Comparison of ENCODE assay signal across 9 cellular contexts in genomic region chrX:37905436-37906147, GRCh38. TPM values are rescaled to one million over a fixed set of nuclear protein-coding genes. Genes with fewer than 3 reads are reported as not detected.
A peak's percentile ranks its signal among the peaks of the same experiment; 100 is the strongest.
DNase-seq lines count a peak whose midpoint lies in the region; ATAC-seq and TF ChIP-seq lines count a peak whose summit lies in the region.
"Had no signal": no experiment of that assay in that cellular context is flagged by ENCODE, and none has a peak within 500 bp of the region (broad histone marks: within the 10 kb centered on the region; RNA-seq: fewer than 3 reads in every experiment).

No MANE protein-coding gene starts in this region.

- no peaks in the 10 kb centered on the region; the same call in 2 of the 3 replicates for H3K4me1 Mint-ChIP-seq in GM23338
- H3K4me1 Mint-ChIP-seq in naive thymus-derived CD8-positive, alpha-beta T cell = peaks cover 0 to 5% (median 0%) of the 10 kb centered on the region in 4 donors
- H3K4me1 Mint-ChIP-seq: natural killer cell had no signal

- ATAC-seq in GM23338 (peak; percentile 96), GM21825 (IDR thresholded peaks at IDR 0.05; ENCODE audit: unreplicated experiment) (no peak), HG03565 (IDR thresholded peaks at IDR 0.05; ENCODE audit: unreplicated experiment) (no peak)
- ATAC-seq in naive thymus-derived CD8-positive, alpha-beta T cell = peak; percentile 25 to 52

- H3K27ac ChIP-seq in GM23338 (ENCODE audit: low read depth) = no peak overlapping the region
- no peak overlapping the region for H3K27ac ChIP-seq in dorsolateral prefrontal cortex

- POLR2A ChIA-PET in naive thymus-derived CD8-positive, alpha-beta T cell (lab: Charles Lee) = no interaction called here

- H3K4me3 Mint-ChIP-seq in GM23338 = peak overlapping the region; percentile 78
- H3K4me3 Mint-ChIP-seq in naive thymus-derived CD8-positive, alpha-beta T cell = peak overlapping the region in 3 of 10 donors; percentile 33 to 63 (median 47)
- H3K4me3 Mint-ChIP-seq: natural killer cell had no signal

- H3K4me1 ChIP-seq in GM23338 (ENCODE audit: insufficient read depth) = no peaks in the 10 kb centered on the region

- H3K27ac Mint-ChIP-seq in GM23338 = no peak overlapping the region
- H3K27ac Mint-ChIP-seq in naive thymus-derived CD8-positive, alpha-beta T cell = no peak overlapping the region
- H3K27ac Mint-ChIP-seq: natural killer cell had no signal

- no peaks in the 10 kb centered on the region for H4K20me1 ChIP-seq in GM23338 (replicated peaks; ENCODE audit: insufficient read depth)

- DNase-seq in GM23338 (ENCODE audit: low spot score) (peak; percentile 70), NCI-H345 treated with DMSO at 0.1 percent for 48 hours (lab: John Stamatoyannopoulos, UW; ENCODE audit: unreplicated experiment) (peak; percentile 38), dorsolateral prefrontal cortex (peak in 2 of 10 donors; percentile 25 to 41), SW 1271 (lab: John Stamatoyannopoulos, UW) (no peak)
- DNase-seq in naive thymus-derived CD8-positive, alpha-beta T cell = peak in 4 of 10 donors; percentile 0 to 17 (median 4)
- DNase-seq in activated effector memory CD4-positive, alpha-beta T cell treated with anti-CD3 and anti-CD28 coated beads, Interleukin-2, amount 50 U/mL, for 16 hours = no peak
- DNase-seq: natural killer cell had no signal

- no peaks in the 10 kb centered on the region for H3K9me3 Mint-ChIP-seq in GM23338
- peaks cover 0 to 4% (median 0%) of the 10 kb centered on the region in 9 donors for H3K9me3 Mint-ChIP-seq in naive thymus-derived CD8-positive, alpha-beta T cell

- H3K4me3 ChIP-seq in GM23338 = peak overlapping the region; percentile 58
- peak overlapping the region in 45 of 59 donors; percentile 2 to 51 (median 27) for H3K4me3 ChIP-seq in dorsolateral prefrontal cortex

- H3K36me3 ChIP-seq in GM23338 (ENCODE audit: insufficient read depth) = no peaks in the 10 kb centered on the region

- no peaks in the 10 kb centered on the region for H3K36me3 Mint-ChIP-seq in GM23338 (ENCODE audit: low read depth)
- H3K36me3 Mint-ChIP-seq in naive thymus-derived CD8-positive, alpha-beta T cell = peaks cover 0 to 5% (median 0%) of the 10 kb centered on the region in 3 donors
- H3K36me3 Mint-ChIP-seq: natural killer cell had no signal

- no peaks in the 10 kb centered on the region for H3K27me3 Mint-ChIP-seq in GM23338 (ENCODE audit: insufficient read depth, low read depth, poor library complexity)
- peaks cover 9 to 21% (median 20%) of the 10 kb centered on the region in 5 donors for H3K27me3 Mint-ChIP-seq in naive thymus-derived CD8-positive, alpha-beta T cell

- no peaks in the 10 kb centered on the region for H3F3A ChIP-seq in GM23338 (replicated peaks; ENCODE audit: low read depth)

- H3K27me3 ChIP-seq in GM23338 (ENCODE audit: insufficient read depth) (peaks cover 12% of the 10 kb centered on the region), dorsolateral prefrontal cortex (peaks cover 0 to 66% (median 36%) of the 10 kb centered on the region in 45 donors)

- H3K9me2 ChIP-seq in GM23338 (ENCODE audit: insufficient read depth) = no peaks in the 10 kb centered on the region

- no peaks in the 10 kb centered on the region for H3K79me2 ChIP-seq in GM23338 (replicated peaks; ENCODE audit: insufficient read depth)

- peak overlapping the region; percentile 94 for H2AFZ ChIP-seq in GM23338

- H3K4me2 ChIP-seq in GM23338 = peak overlapping the region; percentile 81

- TF ChIP-seq CTCF in GM23338 (conservative IDR thresholded peaks at IDR 0.05; ENCODE audit: low read depth in 2 of 2) = peak; percentile 25 to 50; a peak in 3 of 4 replicates
- peak in 1 of 56 donors; percentile 10 for TF ChIP-seq CTCF in dorsolateral prefrontal cortex (IDR thresholded peaks at IDR 0.05 in 54 of 56, conservative IDR thresholded peaks at IDR 0.05 in 2 of 56; ENCODE audit: low read depth in 1 of 56, partially characterized antibody in 56 of 56)

- intact Hi-C loops in dorsolateral prefrontal cortex (cut with DNase I) = no loop called here

TF ChIP-seq in GM23338, 12 proteins besides CTCF, POLR2A, EP300 and RAD21 (continues in another document):
- TF ChIP-seq POLR2AphosphoS5 (IDR thresholded peaks at IDR 0.05; ENCODE audit: low read depth) (no peak), ZNF114 (CRISPR knock-in tag; IDR thresholded peaks at IDR 0.05) (no peak)
- TF ChIP-seq, protein P1, sequence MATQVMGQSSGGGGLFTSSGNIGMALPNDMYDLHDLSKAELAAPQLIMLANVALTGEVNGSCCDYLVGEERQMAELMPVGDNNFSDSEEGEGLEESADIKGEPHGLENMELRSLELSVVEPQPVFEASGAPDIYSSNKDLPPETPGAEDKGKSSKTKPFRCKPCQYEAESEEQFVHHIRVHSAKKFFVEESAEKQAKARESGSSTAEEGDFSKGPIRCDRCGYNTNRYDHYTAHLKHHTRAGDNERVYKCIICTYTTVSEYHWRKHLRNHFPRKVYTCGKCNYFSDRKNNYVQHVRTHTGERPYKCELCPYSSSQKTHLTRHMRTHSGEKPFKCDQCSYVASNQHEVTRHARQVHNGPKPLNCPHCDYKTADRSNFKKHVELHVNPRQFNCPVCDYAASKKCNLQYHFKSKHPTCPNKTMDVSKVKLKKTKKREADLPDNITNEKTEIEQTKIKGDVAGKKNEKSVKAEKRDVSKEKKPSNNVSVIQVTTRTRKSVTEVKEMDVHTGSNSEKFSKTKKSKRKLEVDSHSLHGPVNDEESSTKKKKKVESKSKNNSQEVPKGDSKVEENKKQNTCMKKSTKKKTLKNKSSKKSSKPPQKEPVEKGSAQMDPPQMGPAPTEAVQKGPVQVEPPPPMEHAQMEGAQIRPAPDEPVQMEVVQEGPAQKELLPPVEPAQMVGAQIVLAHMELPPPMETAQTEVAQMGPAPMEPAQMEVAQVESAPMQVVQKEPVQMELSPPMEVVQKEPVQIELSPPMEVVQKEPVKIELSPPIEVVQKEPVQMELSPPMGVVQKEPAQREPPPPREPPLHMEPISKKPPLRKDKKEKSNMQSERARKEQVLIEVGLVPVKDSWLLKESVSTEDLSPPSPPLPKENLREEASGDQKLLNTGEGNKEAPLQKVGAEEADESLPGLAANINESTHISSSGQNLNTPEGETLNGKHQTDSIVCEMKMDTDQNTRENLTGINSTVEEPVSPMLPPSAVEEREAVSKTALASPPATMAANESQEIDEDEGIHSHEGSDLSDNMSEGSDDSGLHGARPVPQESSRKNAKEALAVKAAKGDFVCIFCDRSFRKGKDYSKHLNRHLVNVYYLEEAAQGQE (IDR thresholded peaks at IDR 0.05; ENCODE audit: unreplicated experiment) = no peak

RNA-seq across cellular contexts. Expression of gene DYNLT3, which starts 58.2 kb away (rescaled TPM):
- total RNA-seq in GM23338 (2014; rRNA removed; shearing (Covaris generic)) = 4.0 and 6.5 TPM in 2 replicates
- 7.6 and 8.1 TPM in 2 replicates for polyA plus RNA-seq in GM23338 (2016; fragmentation: Nextera tagmentation; extraction: Ambion mirVana)
- total RNA-seq in dorsolateral prefrontal cortex = 10 to 100 TPM; 21.8 to 86.9 (median 58.5) TPM
- total RNA-seq in naive thymus-derived CD8-positive, alpha-beta T cell = 10 to 100 TPM; 40.0 to 42.2 TPM
- polyA plus RNA-seq in naive thymus-derived CD8-positive, alpha-beta T cell = 10 to 100 TPM; 26.8 to 39.6 (median 33.8) TPM

Comparison
In these comparisons a context has a peak if more than half of its experiments do, and no peak if none do; other contexts are left out.
1. ATAC-seq: peak in GM23338 (single experiment) and naive thymus-derived CD8-positive, alpha-beta T cell (2 of 2); none in GM21825 (single experiment) and HG03565 (single experiment).
2. DNase-seq: peak in GM23338 (single experiment) and NCI-H345 treated with DMSO at 0.1 percent for 48 hours (single experiment); none in SW 1271 (0 of 2) and activated effector memory CD4-positive, alpha-beta T cell treated with anti-CD3 and anti-CD28 coated beads, Interleukin-2, amount 50 U/mL, for 16 hours (single experiment).